In genomic region chr12:91565246-91565645, GRCh38 we compare ENCODE assay signal across 14 cellular contexts.
A peak's percentile ranks its signal among the peaks of the same experiment; 100 is the strongest.
DNase-seq lines count a peak whose midpoint lies in the region; ATAC-seq and TF ChIP-seq lines count a peak whose summit lies in the region.
"Had no signal": no experiment of that assay in that cellular context is flagged by ENCODE, and none has a peak within 500 bp of the region (broad histone marks: within the 10 kb centered on the region; RNA-seq: fewer than 3 reads in every experiment).

No MANE protein-coding gene starts in this region.

- in situ Hi-C loops in HAP-1 (cut with MboI; ENCODE audit: low sequenced_read_pairs) = no loop called here

- H3K4me1 ChIP-seq in MM.1S (ENCODE audit: low read length) (peaks cover 8% of the 10 kb centered on the region; the same call in 1 of the 2 replicates), HAP-1 (no peaks in the 10 kb centered on the region)

- H3K9me3 ChIP-seq in MM.1S (replicated peaks; ENCODE audit: insufficient read depth, low read length) (no peaks in the 10 kb centered on the region), HAP-1 (no peaks in the 10 kb centered on the region)
- H3K9me3 ChIP-seq: mucosa of descending colon had no signal

- no peaks in the 10 kb centered on the region for H3K79me2 ChIP-seq in MM.1S (ENCODE audit: low read length)

- H3K36me3 ChIP-seq in MM.1S (replicated peaks; ENCODE audit: insufficient read depth, low read length) (no peaks in the 10 kb centered on the region), HAP-1 (replicated peaks) (no peaks in the 10 kb centered on the region)

- H3K4me2 ChIP-seq in MM.1S (ENCODE audit: low read depth, low read length) = no peak overlapping the region

- H3K9ac ChIP-seq in MM.1S (ENCODE audit: low read length) = no peak overlapping the region

- peak; percentile 43 for DNase-seq in OCI-M1 (lab: John Stamatoyannopoulos, UW)
- peak; percentile 57 for DNase-seq in activated naive CD4-positive, alpha-beta T cell treated with anti-CD3 and anti-CD28 coated beads, Interleukin-2, amount 50 U/mL, for 16 hours
- DNase-seq in head of caudate nucleus = peak in 41 of 42 donors; percentile 27 to 83 (median 57)
- peak; percentile 53 for DNase-seq in stimulated activated CD4-positive, alpha-beta T cell treated with anti-CD3 and anti-CD28 coated beads, Interleukin-4, amount 100 ng/mL, for 24 hours
- DNase-seq in coronary artery (ENCODE audit: low spot score) = no peak
- DNase-seq in MM.1S = no peak
- DNase-seq in HAP-1 (ENCODE audit: low spot score in 2 of 2) = no peak
- DNase-seq: effector CD8-positive, alpha-beta T cell; mucosa of descending colon; NCI-H524 treated with DMSO at 0.1 percent for 48 hours; Right ventricle myocardium superior; stimulated activated naive B cell treated with anti-CD40 and anti-IgM and Interleukin-4, amounts not matched to agents 10 μg/mL and 1 μg/mL and 100 μg/mL, for 72 hours had no signal

- intact Hi-C loops in head of caudate nucleus (cut with DNase I) = no loop called here

- H3K9me2 ChIP-seq in MM.1S (replicated peaks; ENCODE audit: insufficient read depth, low read length) = no peaks in the 10 kb centered on the region

- H3K4me3 ChIP-seq in coronary artery (no peak overlapping the region), MM.1S (ENCODE audit: low read length) (no peak overlapping the region), HAP-1 (no peak overlapping the region)
- H3K4me3 ChIP-seq: mucosa of descending colon had no signal

- no peak for ATAC-seq in HG03139 (IDR thresholded peaks at IDR 0.05; ENCODE audit: unreplicated experiment)
- ATAC-seq: mucosa of descending colon; stimulated activated naive B cell treated with anti-CD40 and anti-IgM and Interleukin-4, amounts not matched to agents 10 μg/mL and 1 μg/mL and 100 μg/mL, for 72 hours had no signal

- no peaks in the 10 kb centered on the region for H4K20me1 ChIP-seq in MM.1S (ENCODE audit: insufficient read depth, low read length)

- H3F3A ChIP-seq in MM.1S (ENCODE audit: insufficient read depth, low read length) = no peaks in the 10 kb centered on the region

- no peak overlapping the region for H2AFZ ChIP-seq in MM.1S (ENCODE audit: low read length)

- no peaks in the 10 kb centered on the region for H3K27me3 ChIP-seq in MM.1S (replicated peaks; ENCODE audit: insufficient read depth, low read length)
- H3K27me3 ChIP-seq in HAP-1 (ENCODE audit: low read depth) = no peaks in the 10 kb centered on the region

- TF ChIP-seq CTCF in coronary artery (IDR thresholded peaks at IDR 0.05) (no peak), MM.1S (IDR thresholded peaks at IDR 0.05; ENCODE audit: low read length) (no peak)

- H3K27ac ChIP-seq in coronary artery (no peak overlapping the region), MM.1S (ENCODE audit: low read length) (no peak overlapping the region)
- H3K27ac ChIP-seq: HL-60 had no signal

Comparison
In these comparisons a context has a peak if more than half of its experiments do, and no peak if none do; other contexts are left out.
1. DNase-seq: peak in OCI-M1 (single experiment), activated naive CD4-positive, alpha-beta T cell treated with anti-CD3 and anti-CD28 coated beads, Interleukin-2, amount 50 U/mL, for 16 hours (single experiment), head of caudate nucleus (41 of 42) and stimulated activated CD4-positive, alpha-beta T cell treated with anti-CD3 and anti-CD28 coated beads, Interleukin-4, amount 100 ng/mL, for 24 hours (single experiment); none in coronary artery (single experiment), MM.1S (single experiment) and HAP-1 (0 of 2).